ENCODE assay signal across 8 cellular contexts in the genomic region with DNA sequence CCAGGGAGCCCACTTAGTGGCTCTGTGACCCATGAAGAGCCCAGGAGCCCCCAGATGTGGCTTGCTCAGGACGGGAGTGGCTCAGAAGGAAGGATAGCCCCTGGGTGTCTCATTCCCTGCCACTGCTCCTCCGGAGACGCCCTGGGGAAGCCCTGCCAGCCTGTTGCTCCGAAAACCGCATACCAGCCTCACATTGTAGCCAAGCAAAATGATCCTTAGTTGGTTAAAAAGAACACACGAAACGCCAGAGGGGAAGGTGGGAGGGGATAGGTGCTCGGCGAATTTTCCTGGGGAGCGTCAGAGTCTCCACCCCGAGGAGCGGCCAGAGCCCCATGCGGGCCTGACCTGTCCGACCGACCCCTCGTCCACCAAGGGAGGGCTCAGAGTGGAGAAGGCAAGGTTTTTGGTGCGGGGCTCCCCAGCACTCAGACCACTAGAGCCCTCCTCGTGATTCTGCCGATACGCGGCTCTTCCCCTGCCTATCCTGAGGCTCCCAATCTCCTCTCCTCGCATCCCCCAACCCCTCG. TPM values are rescaled to one million over a fixed set of nuclear protein-coding genes. Genes with fewer than 3 reads are reported as not detected.
DNase-seq lines count a peak whose midpoint lies in the region; ATAC-seq and TF ChIP-seq lines count a peak whose summit lies in the region.

No MANE protein-coding gene starts in this region.

- DNase-seq in Daoy (ENCODE audit: low read depth) (peak; percentile 28), Right ventricle myocardium superior (peak; percentile 40), psoas muscle (peak in 1 of 2 donors; percentile 28), NCI-H748 (lab: John Stamatoyannopoulos, UW; ENCODE audit: unreplicated experiment) (no peak), DMS114 treated with DMSO at 0.1 percent for 48 hours (lab: John Stamatoyannopoulos, UW; ENCODE audit: unreplicated experiment) (no peak), NCI-H2081 (lab: John Stamatoyannopoulos, UW) (no peak)
- no peak for DNase-seq in activated CD8-positive, alpha-beta T cell treated with anti-CD3 and anti-CD28 coated beads, Interleukin-2, amount 10 ng/mL, durations not matched to agents 7 days and 5 days

- intact Hi-C loops in Right ventricle myocardium superior (cut with DNase I) (loop anchor here (5.0 kb wide), 1 partner anchor 44 kb away; no protein-coding TSS in a partner anchor), psoas muscle (cut with DNase I) (loop anchor here in 1 of 2 donors (5.0 kb wide), 1 partner anchor 99 kb away; a partner anchor contains a TSS)

- no peaks in the 10 kb centered on the region for H3K9me3 Mint-ChIP-seq in activated CD8-positive, alpha-beta T cell treated with anti-CD3 and anti-CD28 coated beads, Interleukin-2, amount 10 ng/mL, durations not matched to agents 7 days and 5 days (ENCODE audit: insufficient read depth)

- H3K36me3 ChIP-seq in psoas muscle (ENCODE audit: insufficient read depth in 1 of 2, low read depth in 1 of 2), result peaks cover 0 to 26% of the 10 kb centered on the region in 2 donors

- peaks cover 18% of the 10 kb centered on the region for H3K27me3 Mint-ChIP-seq in activated CD8-positive, alpha-beta T cell treated with anti-CD3 and anti-CD28 coated beads, Interleukin-2, amount 10 ng/mL, durations not matched to agents 7 days and 5 days (ENCODE audit: low read depth)

- WGBS in psoas muscle, 3 donors, result 21 to 36% (median 26%) methylated on average over 21 to 23 of the region's 23 CpGs

- H3K4me3 ChIP-seq in psoas muscle, result peak overlapping the region; percentile 89

- peaks cover 23% of the 10 kb centered on the region for H3K4me1 ChIP-seq in psoas muscle

- peaks cover 6% of the 10 kb centered on the region for H3K4me1 Mint-ChIP-seq in activated CD8-positive, alpha-beta T cell treated with anti-CD3 and anti-CD28 coated beads, Interleukin-2, amount 10 ng/mL, durations not matched to agents 7 days and 5 days (ENCODE audit: low read depth)

- no peak overlapping the region for H3K27ac Mint-ChIP-seq in activated CD8-positive, alpha-beta T cell treated with anti-CD3 and anti-CD28 coated beads, Interleukin-2, amount 10 ng/mL, durations not matched to agents 7 days and 5 days

- H3K4me3 Mint-ChIP-seq in activated CD8-positive, alpha-beta T cell treated with anti-CD3 and anti-CD28 coated beads, Interleukin-2, amount 10 ng/mL, durations not matched to agents 7 days and 5 days, result peak overlapping the region; percentile 28

- peak overlapping the region; percentile 85 for H3K27ac ChIP-seq in psoas muscle

- POLR2A ChIA-PET in activated CD8-positive, alpha-beta T cell treated with anti-CD3 and anti-CD28 coated beads, Interleukin-2, amount 10 ng/mL, durations not matched to agents 7 days and 5 days (lab: Charles Lee), result interaction anchor here (0.7 kb wide), 1 partner anchor 50 kb away, joined by 3 read pairs; no protein-coding TSS in a partner anchor

- no peaks in the 10 kb centered on the region for H3K36me3 Mint-ChIP-seq in activated CD8-positive, alpha-beta T cell treated with anti-CD3 and anti-CD28 coated beads, Interleukin-2, amount 10 ng/mL, durations not matched to agents 7 days and 5 days (ENCODE audit: low read depth)

- no peaks in the 10 kb centered on the region for H3K9me3 ChIP-seq in psoas muscle

- no peak for TF ChIP-seq CTCF in psoas muscle (IDR thresholded peaks at IDR 0.05)

- no peak for ATAC-seq in activated CD8-positive, alpha-beta T cell treated with anti-CD3 and anti-CD28 coated beads, Interleukin-2, amount 10 ng/mL, durations not matched to agents 7 days and 5 days
- peak; percentile 24 for ATAC-seq in Right ventricle myocardium superior (ENCODE audit: poor library complexity)
- ATAC-seq in psoas muscle, result peak; percentile 25 to 58 (median 40)
- no peak for ATAC-seq in GM21390 (IDR thresholded peaks at IDR 0.05; ENCODE audit: unreplicated experiment)

- CTCF ChIA-PET in activated CD8-positive, alpha-beta T cell treated with anti-CD3 and anti-CD28 coated beads, Interleukin-2, amount 10 ng/mL, durations not matched to agents 7 days and 5 days (lab: Charles Lee), result interaction anchor here (1.0 to 9.3 kb wide), 3 partner anchors 15 to 44 kb away, joined by 4 to 261 read pairs (median 4); a partner anchor contains a TSS

- no peaks in the 10 kb centered on the region for H3K27me3 ChIP-seq in psoas muscle (ENCODE audit: insufficient read depth in 3 of 3, low read length in 2 of 3)

RNA-seq across cellular contexts. Expression of a gene that starts 39.5 kb away (rescaled TPM):
- total RNA-seq in Daoy (2014; rRNA removed; shearing (Covaris generic)), result 7.1 and 9.0 TPM in 2 replicates
- total RNA-seq in activated CD8-positive, alpha-beta T cell treated with anti-CD3 and anti-CD28 coated beads, Interleukin-2, amount 10 ng/mL, durations not matched to agents 7 days and 5 days, result 1 to 10 TPM; 3.1 to 5.1 TPM
- total RNA-seq in Right ventricle myocardium superior (19.3 TPM), psoas muscle (10 to 100 TPM in 2 of 4 donors, 1 to 10 TPM in 2; 4.5 to 12.9 (median 9.6) TPM)
- 1 to 10 TPM; 1.4 to 4.9 (median 2.6) TPM for polyA plus RNA-seq in psoas muscle

RNA-seq across cellular contexts. Expression of a gene that starts 48.5 kb away (rescaled TPM):
- 49.0 and 49.9 TPM in 2 replicates for total RNA-seq in Daoy (2014; rRNA removed; shearing (Covaris generic))
- 10 to 100 TPM; 35.4 to 36.7 TPM for total RNA-seq in activated CD8-positive, alpha-beta T cell treated with anti-CD3 and anti-CD28 coated beads, Interleukin-2, amount 10 ng/mL, durations not matched to agents 7 days and 5 days
- total RNA-seq in Right ventricle myocardium superior (154 TPM), psoas muscle (100 to 1,000 TPM in 1 of 4 donors, 10 to 100 TPM in 3; 61.2 to 167 (median 87.7) TPM)
- polyA plus RNA-seq in psoas muscle, result 10 to 100 TPM; 49.8 to 96.8 (median 56.7) TPM

RNA-seq across cellular contexts. Expression of a gene that starts 58.0 kb away (rescaled TPM):
- total RNA-seq in Daoy (2014; rRNA removed; shearing (Covaris generic)), result not detected in 2 replicates
- not detected for total RNA-seq in activated CD8-positive, alpha-beta T cell treated with anti-CD3 and anti-CD28 coated beads, Interleukin-2, amount 10 ng/mL, durations not matched to agents 7 days and 5 days
- total RNA-seq in Right ventricle myocardium superior (1.7 TPM), psoas muscle (10 to 100 TPM in 1 of 4 donors, 1 to 10 TPM in 3; 6.2 to 12.3 (median 8.3) TPM)
- polyA plus RNA-seq in psoas muscle, result 10 to 100 TPM in 1 of 3 donors, 1 to 10 TPM in 2; 1.0 to 24.5 (median 4.4) TPM

Comparison
In these comparisons a context has a peak if more than half of its experiments do, and no peak if none do; other contexts are left out.
1. DNase-seq: peak in Daoy (single experiment) and Right ventricle myocardium superior (single experiment); none in activated CD8-positive, alpha-beta T cell treated with anti-CD3 and anti-CD28 coated beads, Interleukin-2, amount 10 ng/mL, durations not matched to agents 7 days and 5 days (single experiment), NCI-H748 (single experiment), DMS114 treated with DMSO at 0.1 percent for 48 hours (single experiment) and NCI-H2081 (0 of 2).
2. ATAC-seq: peak in Right ventricle myocardium superior (single experiment) and psoas muscle (4 of 4); none in activated CD8-positive, alpha-beta T cell treated with anti-CD3 and anti-CD28 coated beads, Interleukin-2, amount 10 ng/mL, durations not matched to agents 7 days and 5 days (single experiment) and GM21390 (single experiment).